In the genomic region with DNA sequence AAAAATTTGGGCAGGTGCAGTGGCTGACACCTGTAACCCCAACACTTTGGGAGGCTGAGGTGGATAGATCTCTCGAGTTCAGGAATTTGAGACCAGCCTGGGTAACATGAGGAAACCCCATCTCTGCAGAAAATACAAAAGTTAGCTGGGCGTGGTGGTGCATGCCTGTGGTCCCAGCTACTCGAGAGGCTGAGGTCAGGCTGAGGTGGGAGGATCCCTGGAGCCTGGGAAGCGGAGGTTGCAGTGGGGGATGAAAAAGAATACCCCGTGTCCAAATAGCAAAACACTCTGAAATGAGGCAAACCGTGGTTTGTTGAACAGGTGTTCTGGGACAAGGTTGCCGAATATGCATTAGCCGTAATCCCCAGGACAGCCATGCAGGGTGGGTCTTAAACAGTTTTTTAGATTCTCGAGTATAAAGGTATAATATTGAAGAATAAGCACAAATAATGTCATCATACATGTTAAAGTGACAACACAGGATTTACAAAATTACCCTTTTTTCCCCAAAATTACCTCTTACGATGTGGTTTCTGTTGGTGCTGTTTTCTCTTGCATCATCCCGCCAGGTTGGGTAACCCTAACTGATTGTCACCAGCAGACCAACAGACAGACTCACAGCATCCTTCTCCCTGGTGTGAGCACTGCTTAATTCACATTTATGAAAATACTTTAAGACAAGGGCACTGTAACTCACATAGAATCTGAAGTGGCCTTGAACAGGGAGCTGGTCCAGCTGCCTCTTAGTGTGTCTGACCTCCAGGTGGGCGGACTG, we compare ENCODE assay signal across 2 cellular contexts.
TF ChIP-seq lines count a peak whose summit lies in the region.

No MANE protein-coding gene starts in this region.

TF ChIP-seq in HepG2, 621 proteins besides CTCF, POLR2A, EP300 and RAD21 (continues in another document):
- peak in 1 of 2 experiments; percentile 30; a peak in 1 of 4 replicates for TF ChIP-seq ATF4 (CRISPR knock-in tag; IDR thresholded peaks at IDR 0.05)
- TF ChIP-seq, protein P1, sequence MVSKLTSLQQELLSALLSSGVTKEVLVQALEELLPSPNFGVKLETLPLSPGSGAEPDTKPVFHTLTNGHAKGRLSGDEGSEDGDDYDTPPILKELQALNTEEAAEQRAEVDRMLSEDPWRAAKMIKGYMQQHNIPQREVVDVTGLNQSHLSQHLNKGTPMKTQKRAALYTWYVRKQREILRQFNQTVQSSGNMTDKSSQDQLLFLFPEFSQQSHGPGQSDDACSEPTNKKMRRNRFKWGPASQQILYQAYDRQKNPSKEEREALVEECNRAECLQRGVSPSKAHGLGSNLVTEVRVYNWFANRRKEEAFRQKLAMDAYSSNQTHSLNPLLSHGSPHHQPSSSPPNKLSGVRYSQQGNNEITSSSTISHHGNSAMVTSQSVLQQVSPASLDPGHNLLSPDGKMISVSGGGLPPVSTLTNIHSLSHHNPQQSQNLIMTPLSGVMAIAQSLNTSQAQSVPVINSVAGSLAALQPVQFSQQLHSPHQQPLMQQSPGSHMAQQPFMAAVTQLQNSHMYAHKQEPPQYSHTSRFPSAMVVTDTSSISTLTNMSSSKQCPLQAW (CRISPR knock-in tag; IDR thresholded peaks at IDR 0.05) = 0 out of 2 replicates have a peak, but pooled peaks have one; percentile 25
- TF ChIP-seq RNF219 (CRISPR knock-in tag; IDR thresholded peaks at IDR 0.05) = no peak
- no peak for TF ChIP-seq ZNF878 (CRISPR knock-in tag; IDR thresholded peaks at IDR 0.05)
- no peak for TF ChIP-seq KMT2A (CRISPR knock-in tag; IDR thresholded peaks at IDR 0.05)
- TF ChIP-seq CEBPB (IDR thresholded peaks at IDR 0.05; ENCODE audit: borderline replicate concordance, low read depth, low read length) = peak; percentile 74; the same call in 1 of the 2 replicates
- no peak for TF ChIP-seq ZNF263 (CRISPR knock-in tag; IDR thresholded peaks at IDR 0.05)
- TF ChIP-seq HNRNPH1 (optimal IDR thresholded peaks at IDR 0.05; ENCODE audit: low read depth, low read length) = no peak
- TF ChIP-seq THAP11 (CRISPR knock-in tag; IDR thresholded peaks at IDR 0.05) = no peak
- TF ChIP-seq FOXM1 (CRISPR knock-in tag; IDR thresholded peaks at IDR 0.05) = no peak
- TF ChIP-seq ZNF282 (IDR thresholded peaks at IDR 0.05; ENCODE audit: partially characterized antibody) = no peak
- no peak for TF ChIP-seq ZNF792 (CRISPR knock-in tag; IDR thresholded peaks at IDR 0.05)
- peak; percentile 55 for TF ChIP-seq CEBPG (CRISPR knock-in tag; IDR thresholded peaks at IDR 0.05)
- TF ChIP-seq TAF15 (IDR thresholded peaks at IDR 0.05; ENCODE audit: low read depth, low read length, poor library complexity, severe bottlenecking) = no peak
- TF ChIP-seq, protein P2, sequence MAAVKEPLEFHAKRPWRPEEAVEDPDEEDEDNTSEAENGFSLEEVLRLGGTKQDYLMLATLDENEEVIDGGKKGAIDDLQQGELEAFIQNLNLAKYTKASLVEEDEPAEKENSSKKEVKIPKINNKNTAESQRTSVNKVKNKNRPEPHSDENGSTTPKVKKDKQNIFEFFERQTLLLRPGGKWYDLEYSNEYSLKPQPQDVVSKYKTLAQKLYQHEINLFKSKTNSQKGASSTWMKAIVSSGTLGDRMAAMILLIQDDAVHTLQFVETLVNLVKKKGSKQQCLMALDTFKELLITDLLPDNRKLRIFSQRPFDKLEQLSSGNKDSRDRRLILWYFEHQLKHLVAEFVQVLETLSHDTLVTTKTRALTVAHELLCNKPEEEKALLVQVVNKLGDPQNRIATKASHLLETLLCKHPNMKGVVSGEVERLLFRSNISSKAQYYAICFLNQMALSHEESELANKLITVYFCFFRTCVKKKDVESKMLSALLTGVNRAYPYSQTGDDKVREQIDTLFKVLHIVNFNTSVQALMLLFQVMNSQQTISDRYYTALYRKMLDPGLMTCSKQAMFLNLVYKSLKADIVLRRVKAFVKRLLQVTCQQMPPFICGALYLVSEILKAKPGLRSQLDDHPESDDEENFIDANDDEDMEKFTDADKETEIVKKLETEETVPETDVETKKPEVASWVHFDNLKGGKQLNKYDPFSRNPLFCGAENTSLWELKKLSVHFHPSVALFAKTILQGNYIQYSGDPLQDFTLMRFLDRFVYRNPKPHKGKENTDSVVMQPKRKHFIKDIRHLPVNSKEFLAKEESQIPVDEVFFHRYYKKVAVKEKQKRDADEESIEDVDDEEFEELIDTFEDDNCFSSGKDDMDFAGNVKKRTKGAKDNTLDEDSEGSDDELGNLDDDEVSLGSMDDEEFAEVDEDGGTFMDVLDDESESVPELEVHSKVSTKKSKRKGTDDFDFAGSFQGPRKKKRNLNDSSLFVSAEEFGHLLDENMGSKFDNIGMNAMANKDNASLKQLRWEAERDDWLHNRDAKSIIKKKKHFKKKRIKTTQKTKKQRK (IDR thresholded peaks at IDR 0.05; ENCODE audit: low read length) = no peak
- no peak for TF ChIP-seq KMT2B (CRISPR knock-in tag; IDR thresholded peaks at IDR 0.05)
- TF ChIP-seq ZNF180 (CRISPR knock-in tag; IDR thresholded peaks at IDR 0.05; ENCODE audit: borderline replicate concordance, low read depth) = no peak
- no peak for TF ChIP-seq KDM2A (CRISPR knock-in tag; IDR thresholded peaks at IDR 0.05; ENCODE audit: borderline replicate concordance, low read depth)
- no peak for TF ChIP-seq ZNF432 (CRISPR knock-in tag; IDR thresholded peaks at IDR 0.05; ENCODE audit: borderline replicate concordance)

TF ChIP-seq in WTC11, 78 proteins besides CTCF, POLR2A, EP300 and RAD21:
- TF ChIP-seq GABPB1 (CRISPR knock-in tag; IDR thresholded peaks at IDR 0.05) (peak; percentile 31; the same call in 1 of the 2 replicates), CDX4 (CRISPR knock-in tag; IDR thresholded peaks at IDR 0.05; ENCODE audit: borderline replicate concordance) (no peak)
